In genomic region chr12:121618659-121619233, GRCh38 we compare ENCODE assay signal across 27 cellular contexts. TPM values are rescaled to one million over a fixed set of nuclear protein-coding genes. Genes with fewer than 3 reads are reported as not detected.
"Had no signal": no experiment of that assay in that cellular context is flagged by ENCODE, and none has a peak within 500 bp of the region (broad histone marks: within the 10 kb centered on the region; RNA-seq: fewer than 3 reads in every experiment).

No MANE protein-coding gene starts in this region.

- H3K36me3 Mint-ChIP-seq: activated CD8-positive, alpha-beta memory T cell treated with anti-CD3 and anti-CD28 coated beads, Interleukin-2, amount 10 ng/mL, durations not matched to agents 7 days and 5 days; activated naive CD8-positive, alpha-beta T cell treated with anti-CD3 and anti-CD28 coated beads, Interleukin-2, amount 10 ng/mL, durations not matched to agents 7 days and 5 days; brain; stimulated activated effector memory CD8-positive, alpha-beta T cell treated with anti-CD3 and anti-CD28 coated beads, Interleukin-12 subunit alpha, Interleukin-12 subunit beta, amount 100 ng/mL, for 72 hours had no signal

- H3K27ac Mint-ChIP-seq: activated CD4-positive, alpha-beta memory T cell treated with anti-CD3 and anti-CD28 coated beads, Interleukin-2, amount 10 ng/mL, durations not matched to agents 7 days and 5 days; activated CD4-positive, alpha-beta T cell treated with anti-CD3 and anti-CD28 coated beads, Interleukin-2, amount 10 ng/mL, durations not matched to agents 7 days and 5 days; activated CD8-positive, alpha-beta memory T cell treated with anti-CD3 and anti-CD28 coated beads, Interleukin-2, amount 10 ng/mL, durations not matched to agents 7 days and 5 days; activated naive CD4-positive, alpha-beta T cell treated with anti-CD3 and anti-CD28 coated beads for 36 hours; activated naive CD8-positive, alpha-beta T cell treated with anti-CD3 and anti-CD28 coated beads, Interleukin-2, amount 10 ng/mL, durations not matched to agents 7 days and 5 days; nephron; stimulated activated effector memory CD8-positive, alpha-beta T cell treated with anti-CD3 and anti-CD28 coated beads, Interleukin-12 subunit alpha, Interleukin-12 subunit beta, amount 100 ng/mL, for 72 hours had no signal

- H3K4me1 Mint-ChIP-seq: nephron had no signal

- ATAC-seq: activated CD8-positive, alpha-beta memory T cell treated with anti-CD3 and anti-CD28 coated beads, Interleukin-2, amount 10 ng/mL, durations not matched to agents 7 days and 5 days; left lobe of liver; lower lobe of right lung; mucosa of descending colon; sciatic nerve; stimulated activated effector memory CD8-positive, alpha-beta T cell treated with anti-CD3 and anti-CD28 coated beads, Interleukin-12 subunit alpha, Interleukin-12 subunit beta, amount 100 ng/mL, for 72 hours had no signal

- H3K9me3 Mint-ChIP-seq: activated CD4-positive, alpha-beta memory T cell treated with anti-CD3 and anti-CD28 coated beads, Interleukin-2, amount 10 ng/mL, durations not matched to agents 7 days and 5 days; activated CD4-positive, alpha-beta T cell treated with anti-CD3 and anti-CD28 coated beads, Interleukin-2, amount 10 ng/mL, durations not matched to agents 7 days and 5 days; activated naive CD4-positive, alpha-beta T cell treated with anti-CD3 and anti-CD28 coated beads for 36 hours; activated naive CD8-positive, alpha-beta T cell treated with anti-CD3 and anti-CD28 coated beads, Interleukin-2, amount 10 ng/mL, durations not matched to agents 7 days and 5 days; nephron; stimulated activated effector memory CD8-positive, alpha-beta T cell treated with anti-CD3 and anti-CD28 coated beads, Interleukin-12 subunit alpha, Interleukin-12 subunit beta, amount 100 ng/mL, for 72 hours had no signal

- H3K4me3 Mint-ChIP-seq: activated CD4-positive, alpha-beta memory T cell treated with anti-CD3 and anti-CD28 coated beads, Interleukin-2, amount 10 ng/mL, durations not matched to agents 7 days and 5 days; activated CD4-positive, alpha-beta T cell treated with anti-CD3 and anti-CD28 coated beads, Interleukin-2, amount 10 ng/mL, durations not matched to agents 7 days and 5 days; activated CD8-positive, alpha-beta memory T cell treated with anti-CD3 and anti-CD28 coated beads, Interleukin-2, amount 10 ng/mL, durations not matched to agents 7 days and 5 days; activated naive CD4-positive, alpha-beta T cell treated with anti-CD3 and anti-CD28 coated beads for 36 hours; activated naive CD8-positive, alpha-beta T cell treated with anti-CD3 and anti-CD28 coated beads, Interleukin-2, amount 10 ng/mL, durations not matched to agents 7 days and 5 days; brain; nephron; stimulated activated effector memory CD8-positive, alpha-beta T cell treated with anti-CD3 and anti-CD28 coated beads, Interleukin-12 subunit alpha, Interleukin-12 subunit beta, amount 100 ng/mL, for 72 hours had no signal

- DNase-seq: activated CD4-positive, alpha-beta memory T cell treated with anti-CD3 and anti-CD28 coated beads, Interleukin-2, amount 10 ng/mL, durations not matched to agents 7 days and 5 days; activated CD4-positive, alpha-beta T cell treated with anti-CD3 and anti-CD28 coated beads, Interleukin-2, amount 10 ng/mL, durations not matched to agents 7 days and 5 days; activated CD4-positive, CD25-positive, alpha-beta regulatory T cell treated with anti-CD3 and anti-CD28 coated beads, Interleukin-2, amount 50 U/mL, for 72 hours; activated CD8-positive, alpha-beta memory T cell treated with anti-CD3 and anti-CD28 coated beads, Interleukin-2, amount 10 ng/mL, durations not matched to agents 7 days and 5 days; activated effector memory CD4-positive, alpha-beta T cell treated with Interleukin-2 at 50 U/mL for 16 hours; activated naive CD4-positive, alpha-beta T cell treated with anti-CD3 and anti-CD28 coated beads for 36 hours; activated naive CD8-positive, alpha-beta T cell treated with anti-CD3 and anti-CD28 coated beads, Interleukin-2, amount 10 ng/mL, durations not matched to agents 7 days and 5 days; cerebellar nuclear complex; colonic mucosa; effector CD8-positive, alpha-beta T cell; esophagus squamous epithelium; foreskin melanocyte; kidney glomerular epithelial cell; lower lobe of right lung; mesendoderm; mucosa of descending colon; stimulated activated CD4-positive, alpha-beta T cell treated with anti-CD3 and anti-CD28 coated beads, Interleukin-12 subunit alpha, Interleukin-12 subunit beta, amount 100 ng/mL, for 4 hours; stimulated activated CD4-positive, alpha-beta T cell treated with anti-CD3 and anti-CD28 coated beads, Interleukin-4, amount 100 ng/mL, for 1 hour; T-helper 9 cell; tibial artery had no signal

- H3K27me3 Mint-ChIP-seq: activated CD4-positive, alpha-beta memory T cell treated with anti-CD3 and anti-CD28 coated beads, Interleukin-2, amount 10 ng/mL, durations not matched to agents 7 days and 5 days; activated CD4-positive, alpha-beta T cell treated with anti-CD3 and anti-CD28 coated beads, Interleukin-2, amount 10 ng/mL, durations not matched to agents 7 days and 5 days; activated CD8-positive, alpha-beta memory T cell treated with anti-CD3 and anti-CD28 coated beads, Interleukin-2, amount 10 ng/mL, durations not matched to agents 7 days and 5 days; activated naive CD8-positive, alpha-beta T cell treated with anti-CD3 and anti-CD28 coated beads, Interleukin-2, amount 10 ng/mL, durations not matched to agents 7 days and 5 days had no signal

RNA-seq across cellular contexts. Expression of gene MORN3, which starts 50.7 kb away (rescaled TPM):
- total RNA-seq: ascending aorta, colonic mucosa, left lobe of liver, myocyte had no signal
